ENCODE assay signal across 8 cellular contexts in the genomic region with DNA sequence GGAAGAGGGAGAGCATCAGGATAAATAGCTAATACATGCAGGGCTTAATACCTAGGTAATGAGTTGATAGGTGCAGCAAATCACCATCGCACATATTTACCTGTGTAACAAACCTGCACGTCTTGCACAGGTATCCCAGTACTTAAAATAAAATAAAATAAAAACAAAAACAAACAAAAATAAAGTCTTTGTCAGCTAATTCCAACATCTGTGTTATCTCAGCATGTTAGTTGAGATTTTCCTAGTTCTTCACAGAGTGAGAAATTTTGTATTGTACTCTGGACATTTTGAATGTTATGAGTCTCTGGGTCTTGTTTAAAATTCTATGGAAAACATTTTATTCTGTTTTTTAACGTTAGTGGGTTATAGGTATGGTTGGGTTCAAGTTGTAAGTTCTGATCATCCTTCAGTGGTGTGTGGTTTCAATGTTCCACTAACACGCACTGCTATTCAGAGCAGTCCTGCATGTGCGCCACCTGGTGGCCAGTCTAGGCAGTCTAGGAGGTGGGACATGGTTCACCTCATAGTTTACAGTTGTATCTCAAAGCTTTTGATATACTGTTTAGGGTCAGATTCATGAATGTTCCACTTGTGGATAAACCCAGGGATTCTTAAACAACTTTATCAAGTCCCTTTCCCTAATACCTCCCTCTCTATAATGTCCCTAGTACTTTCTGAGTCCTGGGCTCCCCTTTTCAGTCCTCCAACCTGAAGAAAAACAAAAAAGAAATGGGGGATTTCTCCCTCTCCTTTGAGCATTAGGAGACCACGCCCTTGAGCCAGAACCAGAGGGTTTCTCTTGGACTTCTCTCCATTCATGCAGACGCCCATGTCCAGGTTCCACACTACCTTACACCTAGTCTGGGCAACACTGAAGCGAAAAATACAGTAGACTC.
DNase-seq lines count a peak whose midpoint lies in the region; ATAC-seq and TF ChIP-seq lines count a peak whose summit lies in the region.

No MANE protein-coding gene starts in this region.

- intact Hi-C loops in colonic mucosa (cut with DNase I), result loop anchor here (10.0 kb wide), 1 partner anchor 609 kb away; no protein-coding TSS in a partner anchor
- intact Hi-C loops in right lobe of liver (cut with DNase I), result no loop called here

- H3K27ac ChIP-seq in colonic mucosa, result no peak overlapping the region
- no peak overlapping the region for H3K27ac ChIP-seq in right lobe of liver

- TF ChIP-seq CTCF in colonic mucosa (IDR thresholded peaks at IDR 0.05) (peak; percentile 92), right lobe of liver (IDR thresholded peaks at IDR 0.05) (peak; percentile 77 to 97 (median 96))

- 33% methylated on average over 8 of the region's 8 CpGs for WGBS in right lobe of liver (ENCODE audit: insufficient coverage, low coverage, low lambda C conversion rate, missing lambda C conversion rate)

- DNase-seq in AML-193 (lab: John Stamatoyannopoulos, UW), result peak; percentile 34 to 36
- DNase-seq in NCI-H345 (lab: John Stamatoyannopoulos, UW), result peak; percentile 61
- DNase-seq in activated CD4-positive, alpha-beta T cell treated with anti-CD3 and anti-CD28 coated beads for 48 hours, result peak; percentile 87
- peak; percentile 87 for DNase-seq in colonic mucosa
- peak; percentile 83 to 87 (median 86) for DNase-seq in right lobe of liver
- peak; percentile 74 for DNase-seq in stimulated activated CD8-positive, alpha-beta memory T cell treated with anti-CD3 and anti-CD28 coated beads, Interleukin-12 subunit alpha, Interleukin-12 subunit beta, amount 100 ng/mL, for 1 hour (ENCODE audit: low read depth)

- H3K4me1 ChIP-seq in colonic mucosa, result no peaks in the 10 kb centered on the region
- no peaks in the 10 kb centered on the region for H3K4me1 ChIP-seq in right lobe of liver

- peak; percentile 97 for ATAC-seq in GM19023 (IDR thresholded peaks at IDR 0.05; ENCODE audit: unreplicated experiment)
- ATAC-seq in HG03139 (IDR thresholded peaks at IDR 0.05; ENCODE audit: unreplicated experiment), result peak; percentile 97
- peak; percentile 96 to 97 (median 97) for ATAC-seq in right lobe of liver

- TF ChIP-seq POLR2A in right lobe of liver (IDR thresholded peaks at IDR 0.05), result no peak

- H3K9me3 ChIP-seq in colonic mucosa, result no peaks in the 10 kb centered on the region
- no peaks in the 10 kb centered on the region for H3K9me3 ChIP-seq in right lobe of liver

- H3K4me3 ChIP-seq in colonic mucosa (no peak overlapping the region), right lobe of liver (no peak overlapping the region)

- no peaks in the 10 kb centered on the region for H3K36me3 ChIP-seq in colonic mucosa
- no peaks in the 10 kb centered on the region for H3K36me3 ChIP-seq in right lobe of liver

- H3K27me3 ChIP-seq in colonic mucosa, result no peaks in the 10 kb centered on the region
- H3K27me3 ChIP-seq in right lobe of liver, result no peaks in the 10 kb centered on the region

- H3K9ac ChIP-seq in colonic mucosa (ENCODE audit: low read depth in 2 of 2, low read length in 2 of 2), result no peak overlapping the region

Comparison
In these comparisons a context has a peak if more than half of its experiments do, and no peak if none do; other contexts are left out.
1. DNase-seq: peak in every context shown above with its lines; median percentile 87 in activated CD4-positive, alpha-beta T cell treated with anti-CD3 and anti-CD28 coated beads for 48 hours; 87 in colonic mucosa; 86 in right lobe of liver; 74 in stimulated activated CD8-positive, alpha-beta memory T cell treated with anti-CD3 and anti-CD28 coated beads, Interleukin-12 subunit alpha, Interleukin-12 subunit beta, amount 100 ng/mL, for 1 hour; 61 in NCI-H345; 35 in AML-193.